Comparison of ENCODE assay signal across 9 cellular contexts in the genomic region with DNA sequence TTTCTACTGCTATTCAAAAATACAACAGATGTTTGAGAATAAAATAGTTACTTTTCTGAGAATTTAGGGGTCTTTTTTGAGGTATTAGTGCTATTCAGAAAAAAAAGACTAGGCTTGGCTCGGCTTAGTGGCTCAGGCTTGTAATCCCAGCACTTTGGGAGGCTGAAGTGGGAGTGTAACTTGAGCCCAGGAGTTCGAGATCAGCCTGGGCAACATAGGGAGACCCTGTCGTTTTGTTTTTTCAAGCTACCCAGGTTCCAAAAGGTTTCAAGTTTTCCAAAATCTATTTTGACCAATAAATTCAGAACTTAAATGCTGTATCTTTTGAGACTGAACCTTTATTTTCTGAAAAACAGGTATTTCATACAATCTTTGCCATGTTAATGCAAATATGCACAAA. TPM values are rescaled to one million over a fixed set of nuclear protein-coding genes. Genes with fewer than 3 reads are reported as not detected.
DNase-seq lines count a peak whose midpoint lies in the region; ATAC-seq, FAIRE-seq and TF ChIP-seq lines count a peak whose summit lies in the region.
"Had no signal": no experiment of that assay in that cellular context is flagged by ENCODE, and none has a peak within 500 bp of the region (broad histone marks: within the 10 kb centered on the region; RNA-seq: fewer than 3 reads in every experiment).

No MANE protein-coding gene starts in this region.

- H3K27ac Mint-ChIP-seq in activated CD4-positive, alpha-beta T cell treated with anti-CD3 and anti-CD28 coated beads for 36 hours, result peak overlapping the region; percentile 67

- peaks cover 10% of the 10 kb centered on the region for H4K20me1 ChIP-seq in endothelial cell of umbilical vein (replicated peaks; ENCODE audit: control insufficient read depth, extremely low read depth, insufficient read depth, low read length)

- H3K4me3 ChIP-seq in RWPE2 (ENCODE audit: severe bottlenecking), result no peak overlapping the region
- H3K4me3 ChIP-seq in endothelial cell of umbilical vein (replicated peaks in 1 of 3; ENCODE audit: insufficient read depth in 1 of 3, low read depth in 1 of 3, low read length in 3 of 3), result peak overlapping the region in 1 of 3 experiments; percentile 6
- no peak overlapping the region for H3K4me3 ChIP-seq in skin epidermis

- no TSS peak for BruUV-seq in endothelial cell of umbilical vein (replicated peaks; lab: Mats Ljungman, UMichigan)

- H3K27me3 Mint-ChIP-seq in activated CD4-positive, alpha-beta T cell treated with anti-CD3 and anti-CD28 coated beads for 36 hours, result no peaks in the 10 kb centered on the region

- CTCF ChIA-PET in activated CD4-positive, alpha-beta T cell treated with anti-CD3 and anti-CD28 coated beads for 36 hours (lab: Charles Lee), result interaction anchor here (0.6 to 2.2 kb wide), 8 partner anchors 10 to 165 kb away, joined by 3 to 9 read pairs (median 4); partner anchors contain the start of gene RPS15A
- CTCF ChIA-PET in endothelial cell of umbilical vein (lab: Charles Lee), result interaction anchor here (1.4 to 7.0 kb wide), 4 partner anchors 12 to 164 kb away, joined by 3 to 80 read pairs (median 4); partner anchors contain the start of gene RPS15A

- peaks cover 45% of the 10 kb centered on the region for H3K36me3 ChIP-seq in RWPE2 (ENCODE audit: low read depth)
- H3K36me3 ChIP-seq in endothelial cell of umbilical vein (ENCODE audit: control insufficient read depth in 2 of 2, extremely low read depth in 1 of 2, insufficient read depth in 2 of 2, low read length in 2 of 2), result peaks cover 8% of the 10 kb centered on the region in 2 experiments

- FAIRE-seq in endothelial cell of umbilical vein (lab: Jason Lieb, UNC), result peak; percentile 60

- H3K9me1 ChIP-seq in endothelial cell of umbilical vein (replicated peaks; ENCODE audit: control insufficient read depth, extremely low read depth, insufficient read depth, low read length), result no peaks in the 10 kb centered on the region

- peaks cover 40% of the 10 kb centered on the region for H3K36me3 Mint-ChIP-seq in activated CD4-positive, alpha-beta T cell treated with anti-CD3 and anti-CD28 coated beads for 36 hours (ENCODE audit: low read depth)

- intact Hi-C loops in activated CD4-positive, alpha-beta T cell treated with anti-CD3 and anti-CD28 coated beads for 36 hours (cut with DNase I, micrococcal nuclease), result loop anchor here (5.0 kb wide), 2 partner anchors 33 to 58 kb away; no protein-coding TSS in a partner anchor
- intact Hi-C loops in endothelial cell of umbilical vein (cut with micrococcal nuclease), result loop anchor here (10.0 kb wide), 2 partner anchors 310 to 720 kb away; partner anchors contain the start of genes CCP110, GDE1 and ITPRIPL2

- peak overlapping the region; percentile 76 for H3K27ac ChIP-seq in RWPE2 (ENCODE audit: poor library complexity, severe bottlenecking)
- peak overlapping the region; percentile 75 for H3K27ac ChIP-seq in endothelial cell of umbilical vein (ENCODE audit: insufficient read depth, low read depth, low read length)
- H3K27ac ChIP-seq in skin epidermis, result peak overlapping the region in 14 of 21 experiments; percentile 3 to 89 (median 52)

- no peak for DNase-seq in activated CD4-positive, alpha-beta T cell treated with anti-CD3 and anti-CD28 coated beads for 36 hours
- no peak for DNase-seq in activated CD4-positive, alpha-beta T cell treated with anti-CD3 and anti-CD28 coated beads for 1 hour
- DNase-seq in RWPE2 (ENCODE audit: low spot score) (no peak), endothelial cell of umbilical vein (ENCODE audit: low read depth, low spot score) (no peak), SIG-M5 treated with dmso at 0.1 percent for 504 hours (lab: John Stamatoyannopoulos, UW; ENCODE audit: unreplicated experiment) (no peak), NCI-H2081 (lab: John Stamatoyannopoulos, UW) (no peak), NCI-H2029 treated with DMSO at 0.1 percent for 48 hours (lab: John Stamatoyannopoulos, UW) (no peak)

- H3K4me1 ChIP-seq in RWPE2 (ENCODE audit: insufficient read depth, poor library complexity, severe bottlenecking) (peaks cover 21% of the 10 kb centered on the region), endothelial cell of umbilical vein (ENCODE audit: control insufficient read depth, extremely low read depth, insufficient read depth, low read length) (peaks cover 32% of the 10 kb centered on the region)

- H3K4me3 Mint-ChIP-seq in activated CD4-positive, alpha-beta T cell treated with anti-CD3 and anti-CD28 coated beads for 36 hours, result no peak overlapping the region

- POLR2A ChIA-PET in activated CD4-positive, alpha-beta T cell treated with anti-CD3 and anti-CD28 coated beads for 36 hours (lab: Charles Lee), result interaction anchor here (7.6 kb wide), 1 partner anchor 15 kb away, joined by 119 read pairs; the partner anchor contains the start of gene RPS15A
- POLR2A ChIA-PET in endothelial cell of umbilical vein (lab: Charles Lee), result interaction anchor here (0.6 to 1.4 kb wide), 2 partner anchors 15 to 66 kb away, joined by 5 to 10 read pairs; partner anchors contain the start of gene RPS15A

- no peaks in the 10 kb centered on the region for H3K9me3 Mint-ChIP-seq in activated CD4-positive, alpha-beta T cell treated with anti-CD3 and anti-CD28 coated beads for 36 hours (ENCODE audit: low read depth)

- H3K79me2 ChIP-seq in endothelial cell of umbilical vein (ENCODE audit: control insufficient read depth, insufficient read depth, low read length), result peaks cover 23% of the 10 kb centered on the region

- peak overlapping the region; percentile 65 for H3K4me2 ChIP-seq in endothelial cell of umbilical vein (ENCODE audit: insufficient read depth, low read length)

- no peak for TF ChIP-seq CTCF in RWPE2 (IDR thresholded peaks at IDR 0.05; ENCODE audit: poor library complexity, severe bottlenecking)
- TF ChIP-seq CTCF in endothelial cell of umbilical vein (IDR thresholded peaks at IDR 0.05; ENCODE audit: extremely low read depth in 1 of 2, insufficient read depth in 1 of 2, low read depth in 1 of 2, low read length in 2 of 2), result no peak

- ATAC-seq in activated CD4-positive, alpha-beta T cell treated with anti-CD3 and anti-CD28 coated beads for 36 hours, result no peak
- no peak for ATAC-seq in RWPE2 (ENCODE audit: low read depth)
- ATAC-seq: esophagus mucosa had no signal

- TF ChIP-seq POLR2A in endothelial cell of umbilical vein (IDR thresholded peaks at IDR 0.05; ENCODE audit: low read depth, low read length), result no peak

- H3K27me3 ChIP-seq in RWPE2 (ENCODE audit: insufficient read depth, poor library complexity, severe bottlenecking) (no peaks in the 10 kb centered on the region), endothelial cell of umbilical vein (ENCODE audit: control insufficient read depth in 2 of 2, insufficient read depth in 2 of 2, low read length in 2 of 2) (no peaks in the 10 kb centered on the region)

- H3K9me3 ChIP-seq in RWPE2 (ENCODE audit: severe bottlenecking) (no peaks in the 10 kb centered on the region), endothelial cell of umbilical vein (replicated peaks; ENCODE audit: control insufficient read depth, insufficient read depth, low read length) (no peaks in the 10 kb centered on the region)

- no peak overlapping the region for H2AFZ ChIP-seq in endothelial cell of umbilical vein (ENCODE audit: low read depth, low read length)

- H3K9ac ChIP-seq in endothelial cell of umbilical vein (replicated peaks; ENCODE audit: extremely low read depth, insufficient read depth, low read length), result peak overlapping the region; percentile 37

- H3K4me1 Mint-ChIP-seq in activated CD4-positive, alpha-beta T cell treated with anti-CD3 and anti-CD28 coated beads for 36 hours, result peaks cover 38% of the 10 kb centered on the region

- dilution Hi-C loops in endothelial cell of umbilical vein (cut with MboI; ENCODE audit: extremely low pct_ligation_motif_present, low sequenced_read_pairs), result no loop called here

TF ChIP-seq in endothelial cell of umbilical vein, 7 proteins besides CTCF, POLR2A, EP300 and RAD21:
- TF ChIP-seq EZH2 (IDR thresholded peaks at IDR 0.05; ENCODE audit: borderline replicate concordance, low read depth, low read length, severe bottlenecking) (no peak), MYC (IDR thresholded peaks at IDR 0.05; ENCODE audit: low read depth, low read length) (no peak), FOS (IDR thresholded peaks at IDR 0.05; ENCODE audit: borderline replicate concordance, insufficient read depth, low read length) (no peak), GATA2 (IDR thresholded peaks at IDR 0.05; ENCODE audit: insufficient read depth, insufficient read length, low read depth, low read length) (no peak)

RNA-seq across cellular contexts. Expression of gene ARL6IP1, which starts 3.2 kb away (rescaled TPM):
- 100 to 1,000 TPM in 1 of 2 experiments, 10 to 100 TPM in 1; 92.0 to 102 TPM for total RNA-seq in activated CD4-positive, alpha-beta T cell treated with anti-CD3 and anti-CD28 coated beads for 36 hours
- total RNA-seq in endothelial cell of umbilical vein, result 202 and 251 TPM in 2 replicates
- 204 and 338 TPM in 2 replicates for polyA plus RNA-seq in endothelial cell of umbilical vein
- 262 and 327 TPM in 2 replicates for polyA plus RNA-seq in endothelial cell of umbilical vein (2011; cell fraction: cytosol; rRNA removed)
- polyA plus RNA-seq in endothelial cell of umbilical vein (2011; cell fraction: nucleus; rRNA removed), result 119 and 159 TPM in 2 replicates
- 240 and 260 TPM in 2 replicates for polyA plus RNA-seq in endothelial cell of umbilical vein (2012)
- 595 and 633 TPM in 2 replicates for polyA minus RNA-seq in endothelial cell of umbilical vein
- polyA minus RNA-seq in endothelial cell of umbilical vein (2011; cell fraction: cytosol; rRNA and poly(A)+ RNA removed), result 197 TPM
- 97.9 and 145 TPM in 2 replicates for polyA minus RNA-seq in endothelial cell of umbilical vein (2011; cell fraction: nucleus; rRNA and poly(A)+ RNA removed)

RNA-seq across cellular contexts. Expression of gene RPS15A, which starts 14.4 kb away (rescaled TPM):
- 1,000 to 10,000 TPM; 1,904 to 2,150 TPM for total RNA-seq in activated CD4-positive, alpha-beta T cell treated with anti-CD3 and anti-CD28 coated beads for 36 hours
- 1,299 and 1,300 TPM in 2 replicates for total RNA-seq in endothelial cell of umbilical vein
- polyA plus RNA-seq in endothelial cell of umbilical vein, result 3,719 and 4,163 TPM in 2 replicates
- polyA plus RNA-seq in endothelial cell of umbilical vein (2011; cell fraction: cytosol; rRNA removed), result 5,885 and 6,474 TPM in 2 replicates
- 1,198 and 1,313 TPM in 2 replicates for polyA plus RNA-seq in endothelial cell of umbilical vein (2011; cell fraction: nucleus; rRNA removed)
- polyA plus RNA-seq in endothelial cell of umbilical vein (2012), result 2,862 and 3,456 TPM in 2 replicates
- 885 and 1,100 TPM in 2 replicates for polyA minus RNA-seq in endothelial cell of umbilical vein
- 345 TPM for polyA minus RNA-seq in endothelial cell of umbilical vein (2011; cell fraction: cytosol; rRNA and poly(A)+ RNA removed)
- 106 and 139 TPM in 2 replicates for polyA minus RNA-seq in endothelial cell of umbilical vein (2011; cell fraction: nucleus; rRNA and poly(A)+ RNA removed)
